14 cellular contexts compared by ENCODE assay signal in genomic region chr20:49052334-49052733, GRCh38. TPM values are rescaled to one million over a fixed set of nuclear protein-coding genes. Genes with fewer than 3 reads are reported as not detected.
DNase-seq lines count a peak whose midpoint lies in the region; ATAC-seq and TF ChIP-seq lines count a peak whose summit lies in the region.
"Had no signal": no experiment of that assay in that cellular context is flagged by ENCODE, and none has a peak within 500 bp of the region (broad histone marks: within the 10 kb centered on the region; RNA-seq: fewer than 3 reads in every experiment).

No MANE protein-coding gene starts in this region.

- no peak overlapping the region for H3K4me3 Mint-ChIP-seq in Caco-2 (ENCODE audit: unreplicated experiment)
- no peak overlapping the region for H3K4me3 Mint-ChIP-seq in activated T-helper 17 cell treated with anti-CD3 and anti-CD28 coated beads, Interleukin-2, amount 50 U/mL, for 72 hours

- DNase-seq in Caco-2 (no peak), HT1080 (ENCODE audit: low read depth) (peak; percentile 38), islet precursor cell (peak; percentile 72), DMS114 treated with DMSO at 0.1 percent for 48 hours (lab: John Stamatoyannopoulos, UW; ENCODE audit: unreplicated experiment) (no peak), NOMO-1 treated with DMSO at 0.1 percent for 48 hours (lab: John Stamatoyannopoulos, UW; ENCODE audit: unreplicated experiment) (no peak), amniotic stem cell (lab: John Stamatoyannopoulos, UW) (no peak)
- DNase-seq: activated CD4-positive, alpha-beta T cell treated with anti-CD3 and anti-CD28 coated beads, Interleukin-2, amount 50 U/mL, for 4 hours; aorta; effector memory CD8-positive, alpha-beta T cell; NCI-H1105 treated with DMSO at 0.1 percent for 48 hours; NCI-H774; stimulated activated CD4-positive, alpha-beta T cell treated with anti-CD3 and anti-CD28 coated beads, Interleukin-4, amount 100 ng/mL, for 24 hours had no signal

- no peak overlapping the region for H3K4me3 ChIP-seq in Caco-2 (ENCODE audit: low read depth, low read length)

- no peak for ATAC-seq in activated T-helper 17 cell treated with anti-CD3 and anti-CD28 coated beads, Interleukin-2, amount 50 U/mL, for 72 hours (replicated peaks)
- ATAC-seq in HG03139 (IDR thresholded peaks at IDR 0.05; ENCODE audit: unreplicated experiment): no peak
- ATAC-seq: effector memory CD8-positive, alpha-beta T cell had no signal

- peaks cover 1% of the 10 kb centered on the region; the same call in 1 of the 2 replicates for H3K36me3 ChIP-seq in Caco-2 (ENCODE audit: control insufficient read depth, insufficient read depth, low read length)

- no peaks in the 10 kb centered on the region for H3K27me3 Mint-ChIP-seq in Caco-2 (ENCODE audit: insufficient read depth, unreplicated experiment)
- H3K27me3 Mint-ChIP-seq in activated T-helper 17 cell treated with anti-CD3 and anti-CD28 coated beads, Interleukin-2, amount 50 U/mL, for 72 hours: no peaks in the 10 kb centered on the region
- H3K27me3 Mint-ChIP-seq: effector memory CD8-positive, alpha-beta T cell had no signal

- no peaks in the 10 kb centered on the region for H3K27me3 ChIP-seq in Caco-2 (replicated peaks; ENCODE audit: control insufficient read depth, insufficient read depth, low read length)

- peaks cover 31% of the 10 kb centered on the region for H3K4me1 Mint-ChIP-seq in Caco-2 (ENCODE audit: low read depth, unreplicated experiment)
- peaks cover 29% of the 10 kb centered on the region for H3K4me1 Mint-ChIP-seq in activated T-helper 17 cell treated with anti-CD3 and anti-CD28 coated beads, Interleukin-2, amount 50 U/mL, for 72 hours

- POLR2A ChIA-PET in Caco-2 (lab: Charles Lee): no interaction called here

- peak overlapping the region; percentile 2 for H3K27ac Mint-ChIP-seq in Caco-2 (ENCODE audit: unreplicated experiment)
- H3K27ac Mint-ChIP-seq in activated T-helper 17 cell treated with anti-CD3 and anti-CD28 coated beads, Interleukin-2, amount 50 U/mL, for 72 hours: peak overlapping the region; percentile 61

- H3K9me3 ChIP-seq in Caco-2: no peaks in the 10 kb centered on the region

- CTCF ChIA-PET in Caco-2 (lab: Charles Lee): interaction anchor here (1.4 kb wide), 1 partner anchor 23 kb away, joined by 3 read pairs; no protein-coding TSS in a partner anchor

- H3K36me3 Mint-ChIP-seq in Caco-2 (ENCODE audit: insufficient read depth, unreplicated experiment): peaks cover 88% of the 10 kb centered on the region
- peaks cover 77% of the 10 kb centered on the region for H3K36me3 Mint-ChIP-seq in activated T-helper 17 cell treated with anti-CD3 and anti-CD28 coated beads, Interleukin-2, amount 50 U/mL, for 72 hours (ENCODE audit: low read depth)

- H3K9me3 Mint-ChIP-seq in Caco-2 (ENCODE audit: unreplicated experiment): no peaks in the 10 kb centered on the region
- no peaks in the 10 kb centered on the region for H3K9me3 Mint-ChIP-seq in activated T-helper 17 cell treated with anti-CD3 and anti-CD28 coated beads, Interleukin-2, amount 50 U/mL, for 72 hours
- H3K9me3 Mint-ChIP-seq: effector memory CD8-positive, alpha-beta T cell had no signal

- peaks cover 31% of the 10 kb centered on the region for H3K4me1 ChIP-seq in Caco-2

- intact Hi-C loops in Caco-2 (cut with micrococcal nuclease; ENCODE audit: unreplicated experiment): no loop called here

- TF ChIP-seq CTCF in Caco-2 (IDR thresholded peaks at IDR 0.05; ENCODE audit: insufficient read depth in 1 of 2, low read depth in 1 of 2, low read length in 1 of 2, severe bottlenecking in 1 of 2, unreplicated experiment in 1 of 2): no peak

- BruUV-seq in Caco-2 (replicated peaks; lab: Mats Ljungman, UMichigan): no TSS peak

RNA-seq across cellular contexts. Expression of gene CSE1L, which starts 6.2 kb away (rescaled TPM):
- 316 and 324 TPM in 2 replicates for total RNA-seq in Caco-2 (2022)
- total RNA-seq in HT1080 (2014; rRNA removed; shearing (Covaris generic)): 172 and 185 TPM in 2 replicates
- 141 and 170 TPM in 2 replicates for polyA plus RNA-seq in HT1080 (2015; cell fraction: cytosol; rRNA removed)
- 232 and 288 TPM in 2 replicates for polyA plus RNA-seq in HT1080 (2015; cell fraction: nucleus; rRNA removed)
- 100 to 1,000 TPM in 1 of 2 donors, 10 to 100 TPM in 1; 59.5 to 138 TPM for total RNA-seq in activated T-helper 17 cell treated with anti-CD3 and anti-CD28 coated beads, Interleukin-2, amount 50 U/mL, for 72 hours

Comparison
In these comparisons a context has a peak if more than half of its experiments do, and no peak if none do; other contexts are left out.
1. DNase-seq: peak in HT1080 (single experiment) and islet precursor cell (single experiment); none in Caco-2 (0 of 2), DMS114 treated with DMSO at 0.1 percent for 48 hours (single experiment), NOMO-1 treated with DMSO at 0.1 percent for 48 hours (single experiment) and amniotic stem cell (single experiment).